In the genomic region with DNA sequence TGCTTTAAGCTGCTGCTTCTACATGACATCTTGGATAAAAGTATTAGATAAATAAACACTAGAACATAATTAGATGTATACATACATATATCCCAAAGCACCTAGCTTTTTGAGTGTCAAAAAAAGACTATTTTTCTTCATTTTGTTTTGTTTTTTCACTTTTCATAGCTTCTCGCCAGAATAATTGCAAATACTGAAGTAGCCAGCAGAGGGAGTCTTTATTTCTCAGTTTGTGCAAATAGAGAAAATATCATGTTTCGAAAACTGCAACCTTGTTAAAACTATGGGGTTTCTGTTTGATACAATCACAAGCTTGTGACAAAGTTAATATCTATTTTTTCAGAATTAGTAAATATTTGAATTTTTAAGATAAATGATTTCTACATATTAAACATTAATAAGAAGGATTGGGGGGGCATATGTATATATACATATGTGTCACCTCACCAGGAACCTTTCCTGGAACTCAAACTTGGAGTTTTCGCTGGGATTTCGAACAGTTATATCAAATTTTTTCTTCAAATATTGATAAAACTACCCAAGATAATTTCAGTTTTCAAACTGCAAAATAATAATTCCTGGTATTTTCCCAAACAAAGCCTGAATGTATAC, we compare ENCODE assay signal across 8 cellular contexts.
DNase-seq lines count a peak whose midpoint lies in the region; ATAC-seq and TF ChIP-seq lines count a peak whose summit lies in the region.

No MANE protein-coding gene starts in this region.

- no peaks in the 10 kb centered on the region for H3K36me3 Mint-ChIP-seq in neural progenitor cell

- H3K27ac ChIP-seq in colonic mucosa = no peak overlapping the region
- H3K27ac ChIP-seq in neural progenitor cell = no peak overlapping the region
- no peak overlapping the region for H3K27ac ChIP-seq in effector memory CD4-positive, alpha-beta T cell (ENCODE audit: insufficient read depth, low read length, poor library complexity, severe bottlenecking)

- no peak overlapping the region for H3K4me2 ChIP-seq in neural progenitor cell

- no peaks in the 10 kb centered on the region for H3F3A ChIP-seq in neural progenitor cell (ENCODE audit: low read depth)

- no peaks in the 10 kb centered on the region for H3K27me3 Mint-ChIP-seq in neural progenitor cell (ENCODE audit: insufficient read depth, low read depth)

- no peaks in the 10 kb centered on the region for H4K20me1 ChIP-seq in neural progenitor cell (ENCODE audit: low read depth)

- no peak overlapping the region for H3K27ac Mint-ChIP-seq in neural progenitor cell

- no peak overlapping the region for H2AFZ ChIP-seq in neural progenitor cell (replicated peaks)

- H3K9me3 Mint-ChIP-seq in neural progenitor cell = no peaks in the 10 kb centered on the region

- DNase-seq in AG09319 (ENCODE audit: extremely low read depth, low read depth) (peak; percentile 4), NCI-H1694 treated with DMSO at 0.1 percent for 48 hours (lab: John Stamatoyannopoulos, UW) (peak; percentile 42), colonic mucosa (no peak), neural progenitor cell (ENCODE audit: low spot score) (peak; percentile 26), MV-4-11 (lab: John Stamatoyannopoulos, UW) (no peak), COLO668 (lab: John Stamatoyannopoulos, UW; ENCODE audit: unreplicated experiment) (no peak)
- no peak for DNase-seq in effector memory CD4-positive, alpha-beta T cell

- no peak overlapping the region for H3K4me3 Mint-ChIP-seq in neural progenitor cell

- TF ChIP-seq CTCF in AG09319 (IDR thresholded peaks at IDR 0.05; ENCODE audit: low read depth, low read length) (peak; percentile 73), colonic mucosa (IDR thresholded peaks at IDR 0.05) (peak; percentile 75), neural progenitor cell (IDR thresholded peaks at IDR 0.05) (peak; percentile 88)

- H3K27me3 ChIP-seq in colonic mucosa = no peaks in the 10 kb centered on the region
- H3K27me3 ChIP-seq in neural progenitor cell = no peaks in the 10 kb centered on the region
- H3K27me3 ChIP-seq in effector memory CD4-positive, alpha-beta T cell (replicated peaks; ENCODE audit: control insufficient read depth, insufficient read depth, low read length, poor library complexity, severe bottlenecking) = no peaks in the 10 kb centered on the region

- H3K9ac ChIP-seq in colonic mucosa (ENCODE audit: low read depth in 2 of 2, low read length in 2 of 2) (no peak overlapping the region), neural progenitor cell (no peak overlapping the region)

- H3K4me3 ChIP-seq in colonic mucosa = no peak overlapping the region
- no peak overlapping the region for H3K4me3 ChIP-seq in neural progenitor cell
- no peak overlapping the region for H3K4me3 ChIP-seq in effector memory CD4-positive, alpha-beta T cell (ENCODE audit: insufficient read depth, low read depth, low read length, poor library complexity, severe bottlenecking)

- H3K4me1 ChIP-seq in colonic mucosa (no peaks in the 10 kb centered on the region), neural progenitor cell (peaks cover 8% of the 10 kb centered on the region)
- H3K4me1 ChIP-seq in effector memory CD4-positive, alpha-beta T cell (ENCODE audit: control insufficient read depth, insufficient read depth, low read length, poor library complexity, severe bottlenecking) = no peaks in the 10 kb centered on the region

- no peaks in the 10 kb centered on the region for H3K79me2 ChIP-seq in neural progenitor cell (ENCODE audit: low read depth)

- no peaks in the 10 kb centered on the region for H3K4me1 Mint-ChIP-seq in neural progenitor cell

- peak; percentile 74 for ATAC-seq in GM18868 (IDR thresholded peaks at IDR 0.05; ENCODE audit: unreplicated experiment)

- intact Hi-C loops in colonic mucosa (cut with DNase I) = loop anchor here (5.0 kb wide), 1 partner anchor 157 kb away; no protein-coding TSS in a partner anchor

- no peaks in the 10 kb centered on the region for H3K9me3 ChIP-seq in colonic mucosa
- no peaks in the 10 kb centered on the region for H3K9me3 ChIP-seq in neural progenitor cell (ENCODE audit: low read depth)
- H3K9me3 ChIP-seq in effector memory CD4-positive, alpha-beta T cell (ENCODE audit: control insufficient read depth, low read length) = no peaks in the 10 kb centered on the region

- H3K36me3 ChIP-seq in colonic mucosa = no peaks in the 10 kb centered on the region
- H3K36me3 ChIP-seq in neural progenitor cell = no peaks in the 10 kb centered on the region
- no peaks in the 10 kb centered on the region for H3K36me3 ChIP-seq in effector memory CD4-positive, alpha-beta T cell (ENCODE audit: control insufficient read depth, insufficient read depth, low read length)

Comparison
In these comparisons a context has a peak if more than half of its experiments do, and no peak if none do; other contexts are left out.
1. DNase-seq: peak in AG09319 (single experiment), NCI-H1694 treated with DMSO at 0.1 percent for 48 hours (single experiment) and neural progenitor cell (single experiment); none in colonic mucosa (single experiment), MV-4-11 (single experiment), effector memory CD4-positive, alpha-beta T cell (0 of 3) and COLO668 (single experiment).
2. Peak in every context shown above with its lines, with median percentiles within 50 percentile points of each other: CTCF ChIP-seq.